In genomic region chr20:22509090-22509938, GRCh38 we compare ENCODE assay signal across 21 cellular contexts.
"Had no signal": no experiment of that assay in that cellular context is flagged by ENCODE, and none has a peak within 500 bp of the region (broad histone marks: within the 10 kb centered on the region; RNA-seq: fewer than 3 reads in every experiment).

No MANE protein-coding gene starts in this region.

- H3K9me3 Mint-ChIP-seq: nephron progenitor cell had no signal

- H3K4me3 ChIP-seq: dorsolateral prefrontal cortex, esophagus squamous epithelium, left ventricle myocardium inferior, lung, right atrium auricular region, stomach, thoracic aorta, transverse colon had no signal

- H3K36me3 Mint-ChIP-seq: immature natural killer cell had no signal

- H3K36me3 ChIP-seq: esophagus squamous epithelium, left ventricle myocardium inferior, neutrophil, right atrium auricular region, stomach, thoracic aorta, transverse colon had no signal

- H3K4me1 Mint-ChIP-seq: immature natural killer cell had no signal

- H3K27ac Mint-ChIP-seq: immature natural killer cell, nephron progenitor cell had no signal

- DNase-seq: cortex of kidney; dorsolateral prefrontal cortex; effector CD8-positive, alpha-beta T cell; esophagus squamous epithelium; foreskin keratinocyte; immature natural killer cell; left ventricle myocardium inferior; mesenchymal stem cell; midbrain; nephron progenitor cell; small intestine; stimulated activated CD4-positive, alpha-beta T cell treated with anti-CD3 and anti-CD28 coated beads, Interleukin-12 subunit alpha, Interleukin-12 subunit beta, amount 100 ng/mL, for 4 hours; stimulated activated naive CD4-positive, alpha-beta T cell; stomach; substantia nigra; transverse colon had no signal

- H3K4me1 ChIP-seq: esophagus squamous epithelium, foreskin keratinocyte, left ventricle myocardium inferior, right atrium auricular region had no signal

- H3K9me3 ChIP-seq: esophagus squamous epithelium, left ventricle myocardium inferior, neutrophil, right atrium auricular region, stomach, thoracic aorta, transverse colon had no signal

- H3K27me3 ChIP-seq: foreskin keratinocyte, right atrium auricular region, stomach, transverse colon had no signal

- H3K27ac ChIP-seq: dorsolateral prefrontal cortex, epithelial cell of prostate, esophagus squamous epithelium, foreskin keratinocyte, left ventricle myocardium inferior, neutrophil, right atrium auricular region, thoracic aorta, transverse colon had no signal

- ATAC-seq: foreskin keratinocyte had no signal

- H3K4me3 Mint-ChIP-seq: immature natural killer cell, nephron progenitor cell had no signal
